ENCODE assay signal across 1 cellular context in the genomic region with DNA sequence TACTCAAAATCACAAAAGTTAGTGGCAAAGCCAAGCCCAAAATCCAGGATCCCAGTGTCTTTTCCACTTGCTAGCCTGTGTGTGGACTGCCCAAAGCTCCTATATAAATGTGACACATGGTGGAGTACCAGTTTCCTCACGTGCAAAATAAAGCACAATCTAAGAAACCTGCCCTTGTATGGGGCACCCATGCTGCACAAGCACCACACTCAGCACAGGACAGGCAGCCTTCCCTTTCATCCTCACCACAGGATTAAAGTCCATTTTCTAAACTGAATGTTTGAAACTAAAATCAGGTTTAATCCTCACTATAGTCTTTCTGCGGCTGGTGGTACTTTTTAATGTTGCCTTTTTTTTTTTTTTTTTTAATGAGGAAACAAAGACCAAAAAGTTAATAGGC.
A peak's percentile ranks its signal among the peaks of the same experiment; 100 is the strongest.
TF ChIP-seq lines count a peak whose summit lies in the region.

No MANE protein-coding gene starts in this region.

TF ChIP-seq in HepG2, 621 proteins besides CTCF, POLR2A, EP300 and RAD21 (continued from another document and continues in another):
- TF ChIP-seq, protein P1, sequence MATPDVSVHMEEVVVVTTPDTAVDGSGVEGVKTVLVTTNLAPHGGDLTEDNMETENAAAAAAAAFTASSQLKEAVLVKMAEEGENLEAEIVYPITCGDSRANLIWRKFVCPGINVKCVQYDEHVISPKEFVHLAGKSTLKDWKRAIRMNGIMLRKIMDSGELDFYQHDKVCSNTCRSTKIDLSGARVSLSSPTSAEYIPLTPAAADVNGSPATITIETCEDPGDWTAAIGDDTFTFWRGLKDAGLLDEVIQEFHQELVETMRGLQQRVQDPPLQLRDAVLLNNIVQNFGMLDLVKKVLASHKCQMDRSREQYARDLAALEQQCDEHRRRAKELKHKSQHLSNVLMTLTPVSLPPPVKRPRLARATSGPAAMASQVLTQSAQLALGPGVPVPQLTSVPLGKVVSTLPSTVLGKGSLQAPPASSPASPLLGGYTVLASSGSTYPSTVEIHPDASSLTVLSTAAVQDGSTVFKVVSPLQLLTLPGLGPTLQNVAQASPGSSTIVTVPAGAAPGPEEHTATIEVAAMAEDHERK (CRISPR knock-in tag; IDR thresholded peaks at IDR 0.05; ENCODE audit: low read depth), result no peak
- no peak for TF ChIP-seq ZNF20 (CRISPR knock-in tag; IDR thresholded peaks at IDR 0.05)
- TF ChIP-seq KDM1A (CRISPR knock-in tag; IDR thresholded peaks at IDR 0.05), result no peak
- TF ChIP-seq MYC (CRISPR knock-in tag; IDR thresholded peaks at IDR 0.05; ENCODE audit: borderline replicate concordance), result no peak; the same call in 1 of the 2 replicates
- no peak for TF ChIP-seq PPARG (CRISPR knock-in tag; conservative IDR thresholded peaks at IDR 0.05)
- no peak for TF ChIP-seq BCLAF1 (IDR thresholded peaks at IDR 0.05)
- TF ChIP-seq MYNN (CRISPR knock-in tag; IDR thresholded peaks at IDR 0.05; ENCODE audit: low read depth), result no peak
- peak; percentile 16; the same call in 1 of the 2 replicates for TF ChIP-seq SRF (IDR thresholded peaks at IDR 0.05; ENCODE audit: low read depth, low read length)
- peak; percentile 59 for TF ChIP-seq HNF4A (CRISPR knock-in tag; IDR thresholded peaks at IDR 0.05)
- TF ChIP-seq THYN1 (CRISPR knock-in tag; IDR thresholded peaks at IDR 0.05; ENCODE audit: borderline replicate concordance, low read depth), result no peak
- TF ChIP-seq, protein P2, sequence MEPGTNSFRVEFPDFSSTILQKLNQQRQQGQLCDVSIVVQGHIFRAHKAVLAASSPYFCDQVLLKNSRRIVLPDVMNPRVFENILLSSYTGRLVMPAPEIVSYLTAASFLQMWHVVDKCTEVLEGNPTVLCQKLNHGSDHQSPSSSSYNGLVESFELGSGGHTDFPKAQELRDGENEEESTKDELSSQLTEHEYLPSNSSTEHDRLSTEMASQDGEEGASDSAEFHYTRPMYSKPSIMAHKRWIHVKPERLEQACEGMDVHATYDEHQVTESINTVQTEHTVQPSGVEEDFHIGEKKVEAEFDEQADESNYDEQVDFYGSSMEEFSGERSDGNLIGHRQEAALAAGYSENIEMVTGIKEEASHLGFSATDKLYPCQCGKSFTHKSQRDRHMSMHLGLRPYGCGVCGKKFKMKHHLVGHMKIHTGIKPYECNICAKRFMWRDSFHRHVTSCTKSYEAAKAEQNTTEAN (CRISPR knock-in tag; conservative IDR thresholded peaks at IDR 0.05), result 0 out of 2 replicates have a peak, but pooled peaks have one; percentile 48
- TF ChIP-seq CREM (IDR thresholded peaks at IDR 0.05), result 0 out of 2 replicates have a peak, but pooled peaks have one; percentile 28
- TF ChIP-seq CREM (CRISPR knock-in tag; IDR thresholded peaks at IDR 0.05), result no peak
- TF ChIP-seq RBM39 (IDR thresholded peaks at IDR 0.05; ENCODE audit: low read depth, low read length, poor library complexity, severe bottlenecking), result no peak
- TF ChIP-seq ZFP36L2 (CRISPR knock-in tag; IDR thresholded peaks at IDR 0.05), result no peak
- TF ChIP-seq ZNF367 (CRISPR knock-in tag; IDR thresholded peaks at IDR 0.05; ENCODE audit: borderline replicate concordance), result no peak
- TF ChIP-seq, protein P3, sequence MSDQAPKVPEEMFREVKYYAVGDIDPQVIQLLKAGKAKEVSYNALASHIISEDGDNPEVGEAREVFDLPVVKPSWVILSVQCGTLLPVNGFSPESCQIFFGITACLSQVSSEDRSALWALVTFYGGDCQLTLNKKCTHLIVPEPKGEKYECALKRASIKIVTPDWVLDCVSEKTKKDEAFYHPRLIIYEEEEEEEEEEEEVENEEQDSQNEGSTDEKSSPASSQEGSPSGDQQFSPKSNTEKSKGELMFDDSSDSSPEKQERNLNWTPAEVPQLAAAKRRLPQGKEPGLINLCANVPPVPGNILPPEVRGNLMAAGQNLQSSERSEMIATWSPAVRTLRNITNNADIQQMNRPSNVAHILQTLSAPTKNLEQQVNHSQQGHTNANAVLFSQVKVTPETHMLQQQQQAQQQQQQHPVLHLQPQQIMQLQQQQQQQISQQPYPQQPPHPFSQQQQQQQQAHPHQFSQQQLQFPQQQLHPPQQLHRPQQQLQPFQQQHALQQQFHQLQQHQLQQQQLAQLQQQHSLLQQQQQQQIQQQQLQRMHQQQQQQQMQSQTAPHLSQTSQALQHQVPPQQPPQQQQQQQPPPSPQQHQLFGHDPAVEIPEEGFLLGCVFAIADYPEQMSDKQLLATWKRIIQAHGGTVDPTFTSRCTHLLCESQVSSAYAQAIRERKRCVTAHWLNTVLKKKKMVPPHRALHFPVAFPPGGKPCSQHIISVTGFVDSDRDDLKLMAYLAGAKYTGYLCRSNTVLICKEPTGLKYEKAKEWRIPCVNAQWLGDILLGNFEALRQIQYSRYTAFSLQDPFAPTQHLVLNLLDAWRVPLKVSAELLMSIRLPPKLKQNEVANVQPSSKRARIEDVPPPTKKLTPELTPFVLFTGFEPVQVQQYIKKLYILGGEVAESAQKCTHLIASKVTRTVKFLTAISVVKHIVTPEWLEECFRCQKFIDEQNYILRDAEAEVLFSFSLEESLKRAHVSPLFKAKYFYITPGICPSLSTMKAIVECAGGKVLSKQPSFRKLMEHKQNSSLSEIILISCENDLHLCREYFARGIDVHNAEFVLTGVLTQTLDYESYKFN (CRISPR knock-in tag; conservative IDR thresholded peaks at IDR 0.05), result peak; percentile 30; the same call in 1 of the 2 replicates
- TF ChIP-seq EZH2 (conservative IDR thresholded peaks at IDR 0.05; ENCODE audit: low read depth, low read length), result no peak
- TF ChIP-seq BCL6 (CRISPR knock-in tag; IDR thresholded peaks at IDR 0.05), result no peak
- no peak for TF ChIP-seq ZNF136 (CRISPR knock-in tag; IDR thresholded peaks at IDR 0.05; ENCODE audit: low read depth)
- TF ChIP-seq AKNA (CRISPR knock-in tag; IDR thresholded peaks at IDR 0.05; ENCODE audit: borderline replicate concordance), result no peak
- no peak for TF ChIP-seq ZNF512 (CRISPR knock-in tag; IDR thresholded peaks at IDR 0.05)
- no peak for TF ChIP-seq ZNF816 (CRISPR knock-in tag; IDR thresholded peaks at IDR 0.05; ENCODE audit: borderline replicate concordance)
- no peak for TF ChIP-seq SMC3 (IDR thresholded peaks at IDR 0.05; ENCODE audit: low read length)
- TF ChIP-seq ETV6 (CRISPR knock-in tag; conservative IDR thresholded peaks at IDR 0.05), result no peak
- no peak for TF ChIP-seq NRL (CRISPR knock-in tag; IDR thresholded peaks at IDR 0.05; ENCODE audit: borderline replicate concordance)
- no peak for TF ChIP-seq ZNF768 (CRISPR knock-in tag; IDR thresholded peaks at IDR 0.05)
- TF ChIP-seq, protein P4, sequence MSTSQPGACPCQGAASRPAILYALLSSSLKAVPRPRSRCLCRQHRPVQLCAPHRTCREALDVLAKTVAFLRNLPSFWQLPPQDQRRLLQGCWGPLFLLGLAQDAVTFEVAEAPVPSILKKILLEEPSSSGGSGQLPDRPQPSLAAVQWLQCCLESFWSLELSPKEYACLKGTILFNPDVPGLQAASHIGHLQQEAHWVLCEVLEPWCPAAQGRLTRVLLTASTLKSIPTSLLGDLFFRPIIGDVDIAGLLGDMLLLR (CRISPR knock-in tag; IDR thresholded peaks at IDR 0.05), result no peak
- TF ChIP-seq SOX13 (IDR thresholded peaks at IDR 0.05), result no peak
- peak in 1 of 2 experiments; percentile 46; a peak in 1 of 4 replicates for TF ChIP-seq SOX13 (CRISPR knock-in tag; conservative IDR thresholded peaks at IDR 0.05 in 1 of 2, IDR thresholded peaks at IDR 0.05 in 1 of 2)
- no peak for TF ChIP-seq ETV5 (CRISPR knock-in tag; IDR thresholded peaks at IDR 0.05; ENCODE audit: borderline replicate concordance)
- TF ChIP-seq MBNL3 (CRISPR knock-in tag; conservative IDR thresholded peaks at IDR 0.05), result no peak
- TF ChIP-seq ZNF510 (CRISPR knock-in tag; IDR thresholded peaks at IDR 0.05; ENCODE audit: low read depth), result no peak
- TF ChIP-seq HNF4G (IDR thresholded peaks at IDR 0.05; ENCODE audit: borderline replicate concordance, low read depth, low read length), result peak; percentile 21; the same call in 1 of the 2 replicates
- TF ChIP-seq HNF4G (CRISPR knock-in tag; IDR thresholded peaks at IDR 0.05; ENCODE audit: borderline replicate concordance, low read depth), result no peak
- TF ChIP-seq MLLT10 (CRISPR knock-in tag; IDR thresholded peaks at IDR 0.05), result no peak
- no peak for TF ChIP-seq ZNF737 (CRISPR knock-in tag; IDR thresholded peaks at IDR 0.05; ENCODE audit: borderline replicate concordance)
- TF ChIP-seq, protein P5, sequence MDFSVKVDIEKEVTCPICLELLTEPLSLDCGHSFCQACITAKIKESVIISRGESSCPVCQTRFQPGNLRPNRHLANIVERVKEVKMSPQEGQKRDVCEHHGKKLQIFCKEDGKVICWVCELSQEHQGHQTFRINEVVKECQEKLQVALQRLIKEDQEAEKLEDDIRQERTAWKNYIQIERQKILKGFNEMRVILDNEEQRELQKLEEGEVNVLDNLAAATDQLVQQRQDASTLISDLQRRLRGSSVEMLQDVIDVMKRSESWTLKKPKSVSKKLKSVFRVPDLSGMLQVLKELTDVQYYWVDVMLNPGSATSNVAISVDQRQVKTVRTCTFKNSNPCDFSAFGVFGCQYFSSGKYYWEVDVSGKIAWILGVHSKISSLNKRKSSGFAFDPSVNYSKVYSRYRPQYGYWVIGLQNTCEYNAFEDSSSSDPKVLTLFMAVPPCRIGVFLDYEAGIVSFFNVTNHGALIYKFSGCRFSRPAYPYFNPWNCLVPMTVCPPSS (IDR thresholded peaks at IDR 0.05), result no peak
- TF ChIP-seq ZNF501 (CRISPR knock-in tag; IDR thresholded peaks at IDR 0.05), result no peak
- no peak for TF ChIP-seq FOXO1 (CRISPR knock-in tag; IDR thresholded peaks at IDR 0.05)
- TF ChIP-seq GZF1 (CRISPR knock-in tag; IDR thresholded peaks at IDR 0.05), result no peak
- TF ChIP-seq, protein P6, sequence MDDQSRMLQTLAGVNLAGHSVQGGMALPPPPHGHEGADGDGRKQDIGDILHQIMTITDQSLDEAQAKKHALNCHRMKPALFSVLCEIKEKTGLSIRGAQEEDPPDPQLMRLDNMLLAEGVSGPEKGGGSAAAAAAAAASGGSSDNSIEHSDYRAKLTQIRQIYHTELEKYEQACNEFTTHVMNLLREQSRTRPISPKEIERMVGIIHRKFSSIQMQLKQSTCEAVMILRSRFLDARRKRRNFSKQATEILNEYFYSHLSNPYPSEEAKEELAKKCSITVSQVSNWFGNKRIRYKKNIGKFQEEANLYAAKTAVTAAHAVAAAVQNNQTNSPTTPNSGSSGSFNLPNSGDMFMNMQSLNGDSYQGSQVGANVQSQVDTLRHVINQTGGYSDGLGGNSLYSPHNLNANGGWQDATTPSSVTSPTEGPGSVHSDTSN (CRISPR knock-in tag; IDR thresholded peaks at IDR 0.05; ENCODE audit: borderline replicate concordance), result no peak
- no peak for TF ChIP-seq CENPT (CRISPR knock-in tag; IDR thresholded peaks at IDR 0.05; ENCODE audit: low read depth)
- TF ChIP-seq ZSCAN22 (CRISPR knock-in tag; IDR thresholded peaks at IDR 0.05), result no peak
- TF ChIP-seq ZBTB7B (CRISPR knock-in tag; IDR thresholded peaks at IDR 0.05), result no peak
